8 cellular contexts compared by ENCODE assay signal in the genomic region with DNA sequence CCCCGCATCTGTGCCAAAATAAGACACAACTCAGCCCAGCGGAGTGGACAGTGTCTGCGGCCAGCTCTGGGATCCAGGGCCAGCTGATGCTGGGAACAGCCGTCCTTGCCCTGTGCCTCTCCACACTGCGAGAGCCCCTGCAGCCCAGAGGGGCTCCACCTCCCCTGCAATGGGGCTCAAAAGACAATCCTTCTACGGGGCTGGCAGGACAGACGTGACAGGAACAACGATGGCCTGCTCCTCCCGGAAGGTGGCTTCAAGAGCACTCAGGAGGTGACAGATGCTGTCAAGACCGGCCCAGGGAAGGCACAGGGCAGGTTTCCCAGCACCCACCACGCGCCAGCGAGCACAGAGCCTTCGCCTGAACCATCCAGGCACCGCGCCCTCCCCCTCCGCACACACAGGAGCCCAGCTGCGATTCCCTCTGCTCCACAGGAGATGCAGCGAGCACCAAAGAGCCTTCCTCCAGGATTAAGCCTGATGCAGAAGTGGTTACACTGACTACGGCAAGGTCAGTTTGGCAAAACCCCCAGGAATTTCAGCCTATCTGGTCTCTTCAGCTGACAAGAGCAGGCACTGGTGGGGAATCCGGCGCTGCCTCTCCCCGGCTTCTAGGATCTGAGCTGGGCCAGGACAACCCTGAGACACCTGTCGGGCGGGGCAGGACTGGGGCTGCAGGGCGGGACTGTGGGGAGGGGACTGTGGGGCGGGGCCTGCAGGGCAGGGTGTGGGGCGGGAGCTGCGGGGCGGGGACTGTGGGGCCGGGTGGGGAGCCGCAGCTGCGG.
DNase-seq lines count a peak whose midpoint lies in the region; ATAC-seq and TF ChIP-seq lines count a peak whose summit lies in the region.

No MANE protein-coding gene starts in this region.

- H3K4me1 ChIP-seq in rectal smooth muscle tissue (ENCODE audit: control insufficient read depth, insufficient read depth, low read length) = peaks cover 21% of the 10 kb centered on the region

- no peaks in the 10 kb centered on the region for H3K27me3 Mint-ChIP-seq in activated CD8-positive, alpha-beta T cell treated with anti-CD3 and anti-CD28 coated beads, Interleukin-2, amount 10 ng/mL, durations not matched to agents 7 days and 5 days (ENCODE audit: low read depth)
- no peaks in the 10 kb centered on the region for H3K27me3 Mint-ChIP-seq in activated CD8-positive, alpha-beta T cell treated with anti-CD3 and anti-CD28 coated beads for 36 hours

- H3K4me3 Mint-ChIP-seq in activated CD8-positive, alpha-beta T cell treated with anti-CD3 and anti-CD28 coated beads, Interleukin-2, amount 10 ng/mL, durations not matched to agents 7 days and 5 days = no peak overlapping the region
- H3K4me3 Mint-ChIP-seq in activated CD8-positive, alpha-beta T cell treated with anti-CD3 and anti-CD28 coated beads for 36 hours = no peak overlapping the region

- POLR2A ChIA-PET in activated CD8-positive, alpha-beta T cell treated with anti-CD3 and anti-CD28 coated beads, Interleukin-2, amount 10 ng/mL, durations not matched to agents 7 days and 5 days (lab: Charles Lee) = interaction anchor here (2.5 kb wide), 1 partner anchor 185 kb away, joined by 5 read pairs; no protein-coding TSS in a partner anchor
- POLR2A ChIA-PET in activated CD8-positive, alpha-beta T cell treated with anti-CD3 and anti-CD28 coated beads for 36 hours (lab: Charles Lee) = no interaction called here

- no peak for TF ChIP-seq CTCF in activated CD8-positive, alpha-beta T cell treated with anti-CD3 and anti-CD28 coated beads for 36 hours (IDR thresholded peaks at IDR 0.05)

- H3K36me3 ChIP-seq in rectal smooth muscle tissue (ENCODE audit: control insufficient read depth, insufficient read depth, low read length) = peaks cover 2% of the 10 kb centered on the region

- ATAC-seq in activated CD8-positive, alpha-beta T cell treated with anti-CD3 and anti-CD28 coated beads, Interleukin-2, amount 10 ng/mL, durations not matched to agents 7 days and 5 days = no peak
- no peak for ATAC-seq in activated CD8-positive, alpha-beta T cell treated with anti-CD3 and anti-CD28 coated beads for 36 hours
- ATAC-seq in HG03280 (IDR thresholded peaks at IDR 0.05; ENCODE audit: unreplicated experiment) = no peak

- H3K9ac ChIP-seq in rectal smooth muscle tissue (ENCODE audit: low read length) = no peak overlapping the region

- CTCF ChIA-PET in activated CD8-positive, alpha-beta T cell treated with anti-CD3 and anti-CD28 coated beads, Interleukin-2, amount 10 ng/mL, durations not matched to agents 7 days and 5 days (lab: Charles Lee) = no interaction called here
- CTCF ChIA-PET in activated CD8-positive, alpha-beta T cell treated with anti-CD3 and anti-CD28 coated beads for 36 hours (lab: Charles Lee) = no interaction called here

- H3K4me3 ChIP-seq in rectal smooth muscle tissue (ENCODE audit: low read length) = peak overlapping the region; percentile 34

- no peak overlapping the region for H3K27ac ChIP-seq in rectal smooth muscle tissue (ENCODE audit: low read depth, low read length)

- intact Hi-C loops in activated CD8-positive, alpha-beta T cell treated with anti-CD3 and anti-CD28 coated beads for 36 hours (cut with micrococcal nuclease) = no loop called here

- H3K4me1 Mint-ChIP-seq in activated CD8-positive, alpha-beta T cell treated with anti-CD3 and anti-CD28 coated beads, Interleukin-2, amount 10 ng/mL, durations not matched to agents 7 days and 5 days (ENCODE audit: low read depth) = peaks cover 96% of the 10 kb centered on the region
- H3K4me1 Mint-ChIP-seq in activated CD8-positive, alpha-beta T cell treated with anti-CD3 and anti-CD28 coated beads for 36 hours (ENCODE audit: low read depth) = peaks cover 95% of the 10 kb centered on the region

- H3K9me3 Mint-ChIP-seq in activated CD8-positive, alpha-beta T cell treated with anti-CD3 and anti-CD28 coated beads, Interleukin-2, amount 10 ng/mL, durations not matched to agents 7 days and 5 days (ENCODE audit: insufficient read depth) = no peaks in the 10 kb centered on the region
- H3K9me3 Mint-ChIP-seq in activated CD8-positive, alpha-beta T cell treated with anti-CD3 and anti-CD28 coated beads for 36 hours = no peaks in the 10 kb centered on the region

- peaks cover 50% of the 10 kb centered on the region for H3K36me3 Mint-ChIP-seq in activated CD8-positive, alpha-beta T cell treated with anti-CD3 and anti-CD28 coated beads, Interleukin-2, amount 10 ng/mL, durations not matched to agents 7 days and 5 days (ENCODE audit: low read depth)
- H3K36me3 Mint-ChIP-seq in activated CD8-positive, alpha-beta T cell treated with anti-CD3 and anti-CD28 coated beads for 36 hours (ENCODE audit: low read depth) = peaks cover 29% of the 10 kb centered on the region

- H3K27ac Mint-ChIP-seq in activated CD8-positive, alpha-beta T cell treated with anti-CD3 and anti-CD28 coated beads, Interleukin-2, amount 10 ng/mL, durations not matched to agents 7 days and 5 days = peak overlapping the region; percentile 68
- H3K27ac Mint-ChIP-seq in activated CD8-positive, alpha-beta T cell treated with anti-CD3 and anti-CD28 coated beads for 36 hours = no peak overlapping the region

- H3K27me3 ChIP-seq in rectal smooth muscle tissue (ENCODE audit: control insufficient read depth, insufficient read depth, low read length) = no peaks in the 10 kb centered on the region

- DNase-seq in activated CD8-positive, alpha-beta T cell treated with anti-CD3 and anti-CD28 coated beads, Interleukin-2, amount 10 ng/mL, durations not matched to agents 7 days and 5 days = no peak
- no peak for DNase-seq in activated CD8-positive, alpha-beta T cell treated with anti-CD3 and anti-CD28 coated beads for 36 hours
- DNase-seq in SK-N-DZ (ENCODE audit: low spot score) (peak; percentile 60), glomerular visceral epithelial cell (ENCODE audit: extremely low spot score) (peak; percentile 71), COLO829 (ENCODE audit: low spot score) (no peak), NCI-H774 (lab: John Stamatoyannopoulos, UW) (no peak)

Comparison
In these comparisons a context has a peak if more than half of its experiments do, and no peak if none do; other contexts are left out.
1. DNase-seq: peak in SK-N-DZ (single experiment) and glomerular visceral epithelial cell (single experiment); none in activated CD8-positive, alpha-beta T cell treated with anti-CD3 and anti-CD28 coated beads, Interleukin-2, amount 10 ng/mL, durations not matched to agents 7 days and 5 days (single experiment), activated CD8-positive, alpha-beta T cell treated with anti-CD3 and anti-CD28 coated beads for 36 hours (single experiment), COLO829 (single experiment) and NCI-H774 (single experiment).